In genomic region chr11:86291466-86292262, GRCh38 we compare ENCODE assay signal across 8 cellular contexts. TPM values are rescaled to one million over a fixed set of nuclear protein-coding genes. Genes with fewer than 3 reads are reported as not detected.
A peak's percentile ranks its signal among the peaks of the same experiment; 100 is the strongest.
DNase-seq lines count a peak whose midpoint lies in the region; ATAC-seq and TF ChIP-seq lines count a peak whose summit lies in the region.

No MANE protein-coding gene starts in this region.

- DNase-seq in NCI-H2227 (lab: John Stamatoyannopoulos, UW; ENCODE audit: unreplicated experiment) (peak; percentile 44), NCI-H2227 treated with DMSO at 0.1 percent for 48 hours (lab: John Stamatoyannopoulos, UW) (no peak), LNCaP clone FGC (ENCODE audit: low read depth) (no peak), T follicular helper cell (ENCODE audit: low read depth) (peak; percentile 45), ascending aorta (ENCODE audit: low spot score in 2 of 2) (no peak), iPS DF 6.9 (ENCODE audit: low read depth, low spot score) (peak; percentile 35)
- DNase-seq in stimulated activated CD4-positive, alpha-beta T cell treated with anti-CD3 and anti-CD28 coated beads, Interleukin-15, amount 100 ng/mL, for 1 hour (ENCODE audit: low read depth in 1 of 2, low spot score in 1 of 2): peak; percentile 18 to 44

- H3K27ac ChIP-seq in ascending aorta (no peak overlapping the region), iPS DF 6.9 (ENCODE audit: low read length) (no peak overlapping the region)

- no CpG with 5 or more reads among the region's 3 CpGs for WGBS in iPS DF 6.9 (ENCODE audit: insufficient coverage, insufficient read length)

- no peaks in the 10 kb centered on the region for H3K9me3 ChIP-seq in ascending aorta
- H3K9me3 ChIP-seq in iPS DF 6.9 (ENCODE audit: control insufficient read depth, insufficient read depth, low read length): no peaks in the 10 kb centered on the region

- H3K36me3 ChIP-seq in ascending aorta: no peaks in the 10 kb centered on the region
- no peaks in the 10 kb centered on the region for H3K36me3 ChIP-seq in iPS DF 6.9 (ENCODE audit: control insufficient read depth, insufficient read depth, low read length)

- H3K4me3 ChIP-seq in LNCaP clone FGC (ENCODE audit: low read depth, low read length) (no peak overlapping the region), ascending aorta (no peak overlapping the region), iPS DF 6.9 (ENCODE audit: low read length) (no peak overlapping the region)

- H3K4me1 ChIP-seq in ascending aorta (no peaks in the 10 kb centered on the region), iPS DF 6.9 (ENCODE audit: control insufficient read depth, insufficient read depth, low read length) (no peaks in the 10 kb centered on the region)

- intact Hi-C loops in ascending aorta (cut with DNase I): loop anchor here (2.0 to 5.0 kb wide), 2 partner anchors 349 to 437 kb away; partner anchors contain the start of gene CCDC83

- ATAC-seq in HG02970 (IDR thresholded peaks at IDR 0.05; ENCODE audit: low FRiP score, unreplicated experiment): no peak

- H3K27me3 ChIP-seq in ascending aorta (no peaks in the 10 kb centered on the region), iPS DF 6.9 (ENCODE audit: control insufficient read depth, insufficient read depth, low read length) (no peaks in the 10 kb centered on the region)

- peak; percentile 60 for TF ChIP-seq CTCF in LNCaP clone FGC (IDR thresholded peaks at IDR 0.05; ENCODE audit: control insufficient read depth, extremely low read depth, insufficient read depth)
- peak; percentile 38 to 62 (median 39) for TF ChIP-seq CTCF in ascending aorta (IDR thresholded peaks at IDR 0.05)

RNA-seq across cellular contexts. Expression of gene HIKESHI, which starts 10.4 kb away (rescaled TPM):
- total RNA-seq in ascending aorta: 28.9 TPM

RNA-seq across cellular contexts. Expression of gene EED, which starts 47.1 kb away (rescaled TPM):
- 16.1 TPM for total RNA-seq in ascending aorta

Comparison
In these comparisons a context has a peak if more than half of its experiments do, and no peak if none do; other contexts are left out.
1. DNase-seq: peak in NCI-H2227 (single experiment), T follicular helper cell (single experiment), iPS DF 6.9 (single experiment) and stimulated activated CD4-positive, alpha-beta T cell treated with anti-CD3 and anti-CD28 coated beads, Interleukin-15, amount 100 ng/mL, for 1 hour (2 of 2); none in NCI-H2227 treated with DMSO at 0.1 percent for 48 hours (single experiment), LNCaP clone FGC (single experiment) and ascending aorta (0 of 2).